In genomic region chr7:119594956-119595355, GRCh38 we compare ENCODE assay signal across 1 cellular context.
TF ChIP-seq lines count a peak whose summit lies in the region.

No MANE protein-coding gene starts in this region.

TF ChIP-seq in WTC11, 78 proteins besides CTCF, POLR2A, EP300 and RAD21 (continued from another document and continues in another):
- TF ChIP-seq, protein P1, sequence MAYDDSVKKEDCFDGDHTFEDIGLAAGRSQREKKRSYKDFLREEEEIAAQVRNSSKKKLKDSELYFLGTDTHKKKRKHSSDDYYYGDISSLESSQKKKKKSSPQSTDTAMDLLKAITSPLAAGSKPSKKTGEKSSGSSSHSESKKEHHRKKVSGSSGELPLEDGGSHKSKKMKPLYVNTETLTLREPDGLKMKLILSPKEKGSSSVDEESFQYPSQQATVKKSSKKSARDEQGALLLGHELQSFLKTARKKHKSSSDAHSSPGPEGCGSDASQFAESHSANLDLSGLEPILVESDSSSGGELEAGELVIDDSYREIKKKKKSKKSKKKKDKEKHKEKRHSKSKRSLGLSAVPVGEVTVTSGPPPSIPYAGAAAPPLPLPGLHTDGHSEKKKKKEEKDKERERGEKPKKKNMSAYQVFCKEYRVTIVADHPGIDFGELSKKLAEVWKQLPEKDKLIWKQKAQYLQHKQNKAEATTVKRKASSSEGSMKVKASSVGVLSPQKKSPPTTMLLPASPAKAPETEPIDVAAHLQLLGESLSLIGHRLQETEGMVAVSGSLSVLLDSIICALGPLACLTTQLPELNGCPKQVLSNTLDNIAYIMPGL (CRISPR knock-in tag; IDR thresholded peaks at IDR 0.05) = no peak
- TF ChIP-seq ZNF423 (CRISPR knock-in tag; IDR thresholded peaks at IDR 0.05) (peak; percentile 71), PRRX2 (CRISPR knock-in tag; IDR thresholded peaks at IDR 0.05) (no peak), ETV6 (CRISPR knock-in tag; IDR thresholded peaks at IDR 0.05) (no peak), FOXK1 (CRISPR knock-in tag; IDR thresholded peaks at IDR 0.05) (no peak), FOXJ3 (CRISPR knock-in tag; IDR thresholded peaks at IDR 0.05; ENCODE audit: borderline replicate concordance) (no peak), ESRRA (CRISPR knock-in tag; IDR thresholded peaks at IDR 0.05; ENCODE audit: borderline replicate concordance) (no peak), ARID4B (CRISPR knock-in tag; IDR thresholded peaks at IDR 0.05; ENCODE audit: borderline replicate concordance) (no peak), MYBL2 (CRISPR knock-in tag; IDR thresholded peaks at IDR 0.05) (no peak), ATF6 (CRISPR knock-in tag; IDR thresholded peaks at IDR 0.05) (no peak), FOXP4 (CRISPR knock-in tag; IDR thresholded peaks at IDR 0.05) (no peak), TEAD1 (CRISPR knock-in tag; IDR thresholded peaks at IDR 0.05) (peak; percentile 39; the same call in 1 of the 2 replicates), GTF2I (CRISPR knock-in tag; conservative IDR thresholded peaks at IDR 0.05) (no peak), IRF2 (CRISPR knock-in tag; IDR thresholded peaks at IDR 0.05; ENCODE audit: borderline replicate concordance, low read depth) (no peak), ZNF263 (CRISPR knock-in tag; IDR thresholded peaks at IDR 0.05; ENCODE audit: low read depth) (no peak), ZNF317 (CRISPR knock-in tag; IDR thresholded peaks at IDR 0.05; ENCODE audit: borderline replicate concordance, low read depth) (no peak), FOXP1 (CRISPR knock-in tag; IDR thresholded peaks at IDR 0.05; ENCODE audit: borderline replicate concordance) (no peak), ATF2 (CRISPR knock-in tag; IDR thresholded peaks at IDR 0.05; ENCODE audit: borderline replicate concordance, low read depth) (no peak), USF1 (CRISPR knock-in tag; IDR thresholded peaks at IDR 0.05) (no peak)
- TF ChIP-seq, protein P2, sequence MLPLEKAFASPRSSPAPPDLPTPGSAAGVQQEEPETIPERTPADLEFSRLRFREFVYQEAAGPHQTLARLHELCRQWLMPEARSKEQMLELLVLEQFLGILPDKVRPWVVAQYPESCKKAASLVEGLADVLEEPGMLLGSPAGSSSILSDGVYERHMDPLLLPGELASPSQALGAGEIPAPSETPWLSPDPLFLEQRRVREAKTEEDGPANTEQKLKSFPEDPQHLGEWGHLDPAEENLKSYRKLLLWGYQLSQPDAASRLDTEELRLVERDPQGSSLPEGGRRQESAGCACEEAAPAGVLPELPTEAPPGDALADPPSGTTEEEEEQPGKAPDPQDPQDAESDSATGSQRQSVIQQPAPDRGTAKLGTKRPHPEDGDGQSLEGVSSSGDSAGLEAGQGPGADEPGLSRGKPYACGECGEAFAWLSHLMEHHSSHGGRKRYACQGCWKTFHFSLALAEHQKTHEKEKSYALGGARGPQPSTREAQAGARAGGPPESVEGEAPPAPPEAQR (CRISPR knock-in tag; IDR thresholded peaks at IDR 0.05) = 0 out of 2 replicates have a peak, but pooled peaks have one; percentile 47
- TF ChIP-seq, protein P3, sequence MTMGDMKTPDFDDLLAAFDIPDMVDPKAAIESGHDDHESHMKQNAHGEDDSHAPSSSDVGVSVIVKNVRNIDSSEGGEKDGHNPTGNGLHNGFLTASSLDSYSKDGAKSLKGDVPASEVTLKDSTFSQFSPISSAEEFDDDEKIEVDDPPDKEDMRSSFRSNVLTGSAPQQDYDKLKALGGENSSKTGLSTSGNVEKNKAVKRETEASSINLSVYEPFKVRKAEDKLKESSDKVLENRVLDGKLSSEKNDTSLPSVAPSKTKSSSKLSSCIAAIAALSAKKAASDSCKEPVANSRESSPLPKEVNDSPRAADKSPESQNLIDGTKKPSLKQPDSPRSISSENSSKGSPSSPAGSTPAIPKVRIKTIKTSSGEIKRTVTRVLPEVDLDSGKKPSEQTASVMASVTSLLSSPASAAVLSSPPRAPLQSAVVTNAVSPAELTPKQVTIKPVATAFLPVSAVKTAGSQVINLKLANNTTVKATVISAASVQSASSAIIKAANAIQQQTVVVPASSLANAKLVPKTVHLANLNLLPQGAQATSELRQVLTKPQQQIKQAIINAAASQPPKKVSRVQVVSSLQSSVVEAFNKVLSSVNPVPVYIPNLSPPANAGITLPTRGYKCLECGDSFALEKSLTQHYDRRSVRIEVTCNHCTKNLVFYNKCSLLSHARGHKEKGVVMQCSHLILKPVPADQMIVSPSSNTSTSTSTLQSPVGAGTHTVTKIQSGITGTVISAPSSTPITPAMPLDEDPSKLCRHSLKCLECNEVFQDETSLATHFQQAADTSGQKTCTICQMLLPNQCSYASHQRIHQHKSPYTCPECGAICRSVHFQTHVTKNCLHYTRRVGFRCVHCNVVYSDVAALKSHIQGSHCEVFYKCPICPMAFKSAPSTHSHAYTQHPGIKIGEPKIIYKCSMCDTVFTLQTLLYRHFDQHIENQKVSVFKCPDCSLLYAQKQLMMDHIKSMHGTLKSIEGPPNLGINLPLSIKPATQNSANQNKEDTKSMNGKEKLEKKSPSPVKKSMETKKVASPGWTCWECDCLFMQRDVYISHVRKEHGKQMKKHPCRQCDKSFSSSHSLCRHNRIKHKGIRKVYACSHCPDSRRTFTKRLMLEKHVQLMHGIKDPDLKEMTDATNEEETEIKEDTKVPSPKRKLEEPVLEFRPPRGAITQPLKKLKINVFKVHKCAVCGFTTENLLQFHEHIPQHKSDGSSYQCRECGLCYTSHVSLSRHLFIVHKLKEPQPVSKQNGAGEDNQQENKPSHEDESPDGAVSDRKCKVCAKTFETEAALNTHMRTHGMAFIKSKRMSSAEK (CRISPR knock-in tag; IDR thresholded peaks at IDR 0.05; ENCODE audit: borderline replicate concordance) = peak; percentile 58; the same call in 1 of the 2 replicates
- TF ChIP-seq, protein P4, sequence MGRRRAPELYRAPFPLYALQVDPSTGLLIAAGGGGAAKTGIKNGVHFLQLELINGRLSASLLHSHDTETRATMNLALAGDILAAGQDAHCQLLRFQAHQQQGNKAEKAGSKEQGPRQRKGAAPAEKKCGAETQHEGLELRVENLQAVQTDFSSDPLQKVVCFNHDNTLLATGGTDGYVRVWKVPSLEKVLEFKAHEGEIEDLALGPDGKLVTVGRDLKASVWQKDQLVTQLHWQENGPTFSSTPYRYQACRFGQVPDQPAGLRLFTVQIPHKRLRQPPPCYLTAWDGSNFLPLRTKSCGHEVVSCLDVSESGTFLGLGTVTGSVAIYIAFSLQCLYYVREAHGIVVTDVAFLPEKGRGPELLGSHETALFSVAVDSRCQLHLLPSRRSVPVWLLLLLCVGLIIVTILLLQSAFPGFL (CRISPR knock-in tag; IDR thresholded peaks at IDR 0.05; ENCODE audit: borderline replicate concordance) = no peak
- TF ChIP-seq, protein P5, sequence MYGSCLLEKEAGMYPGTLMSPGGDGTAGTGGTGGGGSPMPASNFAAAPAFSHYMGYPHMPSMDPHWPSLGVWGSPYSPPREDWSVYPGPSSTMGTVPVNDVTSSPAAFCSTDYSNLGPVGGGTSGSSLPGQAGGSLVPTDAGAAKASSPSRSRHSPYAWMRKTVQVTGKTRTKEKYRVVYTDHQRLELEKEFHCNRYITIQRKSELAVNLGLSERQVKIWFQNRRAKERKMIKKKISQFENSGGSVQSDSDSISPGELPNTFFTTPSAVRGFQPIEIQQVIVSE (CRISPR knock-in tag; IDR thresholded peaks at IDR 0.05; ENCODE audit: borderline replicate concordance) = no peak
- TF ChIP-seq, protein P6, sequence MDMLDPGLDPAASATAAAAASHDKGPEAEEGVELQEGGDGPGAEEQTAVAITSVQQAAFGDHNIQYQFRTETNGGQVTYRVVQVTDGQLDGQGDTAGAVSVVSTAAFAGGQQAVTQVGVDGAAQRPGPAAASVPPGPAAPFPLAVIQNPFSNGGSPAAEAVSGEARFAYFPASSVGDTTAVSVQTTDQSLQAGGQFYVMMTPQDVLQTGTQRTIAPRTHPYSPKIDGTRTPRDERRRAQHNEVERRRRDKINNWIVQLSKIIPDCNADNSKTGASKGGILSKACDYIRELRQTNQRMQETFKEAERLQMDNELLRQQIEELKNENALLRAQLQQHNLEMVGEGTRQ (CRISPR knock-in tag; IDR thresholded peaks at IDR 0.05) = no peak
- TF ChIP-seq, protein P7, sequence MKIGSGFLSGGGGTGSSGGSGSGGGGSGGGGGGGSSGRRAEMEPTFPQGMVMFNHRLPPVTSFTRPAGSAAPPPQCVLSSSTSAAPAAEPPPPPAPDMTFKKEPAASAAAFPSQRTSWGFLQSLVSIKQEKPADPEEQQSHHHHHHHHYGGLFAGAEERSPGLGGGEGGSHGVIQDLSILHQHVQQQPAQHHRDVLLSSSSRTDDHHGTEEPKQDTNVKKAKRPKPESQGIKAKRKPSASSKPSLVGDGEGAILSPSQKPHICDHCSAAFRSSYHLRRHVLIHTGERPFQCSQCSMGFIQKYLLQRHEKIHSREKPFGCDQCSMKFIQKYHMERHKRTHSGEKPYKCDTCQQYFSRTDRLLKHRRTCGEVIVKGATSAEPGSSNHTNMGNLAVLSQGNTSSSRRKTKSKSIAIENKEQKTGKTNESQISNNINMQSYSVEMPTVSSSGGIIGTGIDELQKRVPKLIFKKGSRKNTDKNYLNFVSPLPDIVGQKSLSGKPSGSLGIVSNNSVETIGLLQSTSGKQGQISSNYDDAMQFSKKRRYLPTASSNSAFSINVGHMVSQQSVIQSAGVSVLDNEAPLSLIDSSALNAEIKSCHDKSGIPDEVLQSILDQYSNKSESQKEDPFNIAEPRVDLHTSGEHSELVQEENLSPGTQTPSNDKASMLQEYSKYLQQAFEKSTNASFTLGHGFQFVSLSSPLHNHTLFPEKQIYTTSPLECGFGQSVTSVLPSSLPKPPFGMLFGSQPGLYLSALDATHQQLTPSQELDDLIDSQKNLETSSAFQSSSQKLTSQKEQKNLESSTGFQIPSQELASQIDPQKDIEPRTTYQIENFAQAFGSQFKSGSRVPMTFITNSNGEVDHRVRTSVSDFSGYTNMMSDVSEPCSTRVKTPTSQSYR (CRISPR knock-in tag; IDR thresholded peaks at IDR 0.05) = no peak
